Comparison of ENCODE assay signal across 21 cellular contexts in genomic region chr22:37409557-37409956, GRCh38. TPM values are rescaled to one million over a fixed set of nuclear protein-coding genes. Genes with fewer than 3 reads are reported as not detected.
DNase-seq lines count a peak whose midpoint lies in the region; ATAC-seq, FAIRE-seq and TF ChIP-seq lines count a peak whose summit lies in the region.
"Had no signal": no experiment of that assay in that cellular context is flagged by ENCODE, and none has a peak within 500 bp of the region (broad histone marks: within the 10 kb centered on the region; RNA-seq: fewer than 3 reads in every experiment).

No MANE protein-coding gene starts in this region.

- CTCF ChIA-PET in mammary epithelial cell (lab: Charles Lee; ENCODE audit: low non-redundant PET) (no interaction called here), MCF 10A (lab: Yijun Ruan, JAX) (interaction anchor here (0.6 kb wide), 1 partner anchor 53 kb away, joined by 3 read pairs; no protein-coding TSS in a partner anchor)

- H2AFZ ChIP-seq in mammary epithelial cell (ENCODE audit: low read depth, low read length): no peak overlapping the region
- H2AFZ ChIP-seq: PC-9 had no signal

- H3K79me2 ChIP-seq in mammary epithelial cell (ENCODE audit: insufficient read depth, low read length): no peaks in the 10 kb centered on the region

- H3K27me3 ChIP-seq in mammary epithelial cell (ENCODE audit: insufficient read depth, low read length) (no peaks in the 10 kb centered on the region), NT2/D1 (ENCODE audit: insufficient read depth, insufficient read length) (no peaks in the 10 kb centered on the region), lung (ENCODE audit: control insufficient read depth, insufficient read depth) (no peaks in the 10 kb centered on the region), upper lobe of right lung (no peaks in the 10 kb centered on the region)

- WGBS in mammary epithelial cell (ENCODE audit: low coverage, missing lambda C conversion rate): 63% methylated on average over 7 of the region's 9 CpGs
- WGBS in lung, 2 donors: 69 to 83% methylated on average over 9 of the region's 9 CpGs

- dilution Hi-C loops in mammary epithelial cell (cut with HindIII; ENCODE audit: low sequenced_read_pairs): loop anchor here (10.0 kb wide), 1 partner anchor 145 kb away; no protein-coding TSS in a partner anchor

- no peaks in the 10 kb centered on the region for H3K27me3 Mint-ChIP-seq in MCF 10A (ENCODE audit: insufficient read depth, unreplicated experiment)

- no peak overlapping the region for H3K4me3 Mint-ChIP-seq in MCF 10A (ENCODE audit: unreplicated experiment)

- in situ Hi-C loops in mammary epithelial cell (cut with MboI; ENCODE audit: low sequenced_read_pairs in 2 of 2): no loop called here

- BruUV-seq in mammary epithelial cell (replicated peaks; lab: Mats Ljungman, UMichigan): no TSS peak
- no TSS peak for BruUV-seq in MCF 10A (replicated peaks; lab: Mats Ljungman, UMichigan)

- no peaks in the 10 kb centered on the region for H3K9me3 Mint-ChIP-seq in MCF 10A (ENCODE audit: unreplicated experiment)
- H3K9me3 Mint-ChIP-seq: IgD-negative memory B cell had no signal

- H3K4me1 Mint-ChIP-seq in MCF 10A (ENCODE audit: insufficient read depth, unreplicated experiment): peaks cover 7% of the 10 kb centered on the region

- POLR2A ChIA-PET in MCF 10A (lab: Yijun Ruan, JAX): no interaction called here

- FAIRE-seq in kidney (lab: Jason Lieb, UNC): no peak
- FAIRE-seq: A549, G401.6, HTR-8/SVneo had no signal

- H3K36me3 Mint-ChIP-seq in MCF 10A (ENCODE audit: insufficient read depth, unreplicated experiment): no peaks in the 10 kb centered on the region
- H3K36me3 Mint-ChIP-seq: IgD-negative memory B cell had no signal

- H3K36me3 ChIP-seq in mammary epithelial cell (ENCODE audit: insufficient read depth, low read length) (no peaks in the 10 kb centered on the region), NT2/D1 (ENCODE audit: insufficient read depth, insufficient read length, low read length) (no peaks in the 10 kb centered on the region), lung (ENCODE audit: control insufficient read depth in 2 of 2, insufficient read depth in 2 of 2, low read length in 2 of 2) (no peaks in the 10 kb centered on the region), upper lobe of right lung (no peaks in the 10 kb centered on the region), kidney (ENCODE audit: control insufficient read depth in 1 of 2, insufficient read depth in 2 of 2, low read length in 2 of 2) (no peaks in the 10 kb centered on the region)
- H3K36me3 ChIP-seq: SJCRH30 had no signal

- H3K4me3 ChIP-seq in mammary epithelial cell (replicated peaks in 1 of 3; ENCODE audit: insufficient read depth in 1 of 3, low read depth in 2 of 3, low read length in 3 of 3): no peak overlapping the region
- H3K4me3 ChIP-seq in NT2/D1 (ENCODE audit: insufficient read length, low read depth): no peak overlapping the region
- H3K4me3 ChIP-seq in lung: no peak overlapping the region
- H3K4me3 ChIP-seq in upper lobe of right lung: no peak overlapping the region
- no peak overlapping the region for H3K4me3 ChIP-seq in kidney (ENCODE audit: low read length in 2 of 2)
- H3K4me3 ChIP-seq: A549, PC-9, SJCRH30 had no signal

- H3K27ac ChIP-seq in mammary epithelial cell (ENCODE audit: insufficient read depth, low read depth, low read length) (no peak overlapping the region), lung (ENCODE audit: low read depth in 1 of 2, low read length in 1 of 2) (peak overlapping the region in 1 of 2 donors; percentile 70), upper lobe of right lung (no peak overlapping the region), kidney (ENCODE audit: low read depth in 2 of 2, low read length in 2 of 2) (no peak overlapping the region)
- H3K27ac ChIP-seq: A549, HL-60, PC-9, SJCRH30 had no signal

- H3K4me2 ChIP-seq in mammary epithelial cell (ENCODE audit: insufficient read depth, low read depth, low read length): peak overlapping the region; percentile 81
- H3K4me2 ChIP-seq: A549, PC-9 had no signal

- no peaks in the 10 kb centered on the region for H3K9me3 ChIP-seq in mammary epithelial cell (replicated peaks; ENCODE audit: insufficient read depth, low read length)
- no peaks in the 10 kb centered on the region for H3K9me3 ChIP-seq in NT2/D1 (ENCODE audit: insufficient read depth, low read length)
- H3K9me3 ChIP-seq in lung (ENCODE audit: control insufficient read depth in 2 of 2, insufficient read depth in 1 of 2, low read length in 1 of 2): peaks cover 0 to 3% of the 10 kb centered on the region in 2 donors
- H3K9me3 ChIP-seq in upper lobe of right lung: no peaks in the 10 kb centered on the region
- H3K9me3 ChIP-seq in kidney (ENCODE audit: control insufficient read depth in 1 of 2, low read length in 2 of 2): no peaks in the 10 kb centered on the region
- H3K9me3 ChIP-seq: A549, SJCRH30 had no signal

- H3K27ac Mint-ChIP-seq in MCF 10A (ENCODE audit: low read depth, unreplicated experiment): no peak overlapping the region
- H3K27ac Mint-ChIP-seq: IgD-negative memory B cell had no signal

- ATAC-seq in lung (ENCODE audit: insufficient read depth, low FRiP score) (peak; percentile 66), upper lobe of right lung (peak; percentile 14), HG02571 (IDR thresholded peaks at IDR 0.05; ENCODE audit: unreplicated experiment) (no peak)
- ATAC-seq: A549 had no signal

- H4K20me1 ChIP-seq in mammary epithelial cell (ENCODE audit: insufficient read depth, low read length): no peaks in the 10 kb centered on the region

- TF ChIP-seq CTCF in mammary epithelial cell (conservative IDR thresholded peaks at IDR 0.05 in 1 of 2, IDR thresholded peaks at IDR 0.05 in 1 of 2; ENCODE audit: extremely low read depth in 1 of 2, insufficient read depth in 1 of 2, low read depth in 1 of 2, low read length in 2 of 2): no peak
- TF ChIP-seq CTCF in MCF 10A (IDR thresholded peaks at IDR 0.05; ENCODE audit: unreplicated experiment): no peak
- TF ChIP-seq CTCF in lung (IDR thresholded peaks at IDR 0.05; ENCODE audit: control extremely low read depth, extremely low read depth): no peak
- no peak for TF ChIP-seq CTCF in upper lobe of right lung (IDR thresholded peaks at IDR 0.05)
- TF ChIP-seq CTCF in kidney (IDR thresholded peaks at IDR 0.05; ENCODE audit: borderline replicate concordance, extremely low read depth, insufficient read depth): no peak

- H3K4me1 ChIP-seq in mammary epithelial cell (ENCODE audit: insufficient read depth, low read length) (peaks cover 26% of the 10 kb centered on the region), NT2/D1 (ENCODE audit: insufficient read depth, insufficient read length) (peaks cover 3% of the 10 kb centered on the region), lung (ENCODE audit: control insufficient read depth in 2 of 2, insufficient read depth in 2 of 2, low read length in 2 of 2) (peaks cover 0 to 2% of the 10 kb centered on the region in 2 donors), upper lobe of right lung (peaks cover 9% of the 10 kb centered on the region), kidney (ENCODE audit: control insufficient read depth in 1 of 2, insufficient read depth in 1 of 2, low read depth in 1 of 2, low read length in 2 of 2) (no peaks in the 10 kb centered on the region)
- H3K4me1 ChIP-seq: A549, SJCRH30 had no signal

- DNase-seq in mammary epithelial cell (no peak), MCF 10A (ENCODE audit: unreplicated experiment) (no peak), NT2/D1 (ENCODE audit: low read depth, low spot score) (no peak), lung (ENCODE audit: low spot score) (peak; percentile 74), upper lobe of right lung (no peak), kidney (no peak)
- no peak for DNase-seq in activated CD4-positive, CD25-positive, alpha-beta regulatory T cell (lab: John Stamatoyannopoulos, UW)
- DNase-seq: DND-41, HCEC 1CT, Kasumi-1, NCI-H1417, NCI-H187 treated with DMSO at 0.1 percent for 48 hours, NCI-H510A treated with DMSO at 0.1 percent for 48 hours, PC-9, SJCRH30 had no signal

- H3K9ac ChIP-seq in mammary epithelial cell (ENCODE audit: insufficient read depth, low read length) (no peak overlapping the region), NT2/D1 (ENCODE audit: insufficient read length, low read depth) (peak overlapping the region; percentile 10), kidney (ENCODE audit: low read length in 2 of 2) (no peak overlapping the region)

- intact Hi-C loops in mammary epithelial cell (cut with micrococcal nuclease) (no loop called here), MCF 10A (cut with micrococcal nuclease) (no loop called here), upper lobe of right lung (cut with DNase I) (no loop called here), kidney (cut with DNase I) (no loop called here)

RNA-seq across cellular contexts. Expression of gene ELFN2, which starts 17.7 kb away (rescaled TPM):
- total RNA-seq in mammary epithelial cell (1 to 10 TPM in 1 of 2 donors, under 1 TPM in 1; under 0.01 to 6.1 TPM), MCF 10A (2022) (4.2 and 5.1 TPM in 2 replicates), lung (1 to 10 TPM; 1.5 to 6.8 TPM), upper lobe of right lung (0.72 TPM), kidney (4.6 TPM)
- polyA plus RNA-seq in mammary epithelial cell (3.2 TPM), lung (1 to 10 TPM in 1 of 2 donors, under 1 TPM in 1; 0.62 to 1.6 TPM), kidney (ENCODE audit: insufficient read depth, low read depth, low replicate concordance) (0.19 TPM)
- polyA minus RNA-seq in mammary epithelial cell: 7.5 TPM
- polyA plus RNA-seq: IgD-negative memory B cell had no signal
